Comparison of ENCODE assay signal across 34 cellular contexts in genomic region chr18:61108706-61109105, GRCh38.
"Had no signal": no experiment of that assay in that cellular context is flagged by ENCODE, and none has a peak within 500 bp of the region (broad histone marks: within the 10 kb centered on the region; RNA-seq: fewer than 3 reads in every experiment).

No MANE protein-coding gene starts in this region.

- ATAC-seq: activated CD8-positive, alpha-beta T cell treated with anti-CD3 and anti-CD28 coated beads for 36 hours; activated naive CD4-positive, alpha-beta T cell treated with anti-CD3 and anti-CD28 coated beads, Interleukin-2, amount 50 U/mL, for 72 hours; activated T-cell treated with anti-CD3 and anti-CD28 coated beads, Interleukin-2, amount 50 U/mL, for 4 hours; activated T-cell treated with anti-CD3 and anti-CD28 coated beads, Interleukin-2, amount 50 U/mL, for 72 hours; activated T-helper 17 cell treated with anti-CD3 and anti-CD28 coated beads, Interleukin-2, amount 50 U/mL, for 72 hours; body of pancreas had no signal

- H3K27me3 ChIP-seq: adrenal gland, body of pancreas, brain microvascular endothelial cell, breast epithelium had no signal

- H3K4me1 ChIP-seq: adrenal gland, body of pancreas, breast epithelium had no signal

- H3K36me3 ChIP-seq: adrenal gland, brain microvascular endothelial cell, breast epithelium had no signal

- H3K4me3 ChIP-seq: adrenal gland, body of pancreas, breast epithelium had no signal

- H3K9me3 ChIP-seq: body of pancreas, breast epithelium had no signal

- FAIRE-seq: astrocyte, TTC549 had no signal

- H3K27ac ChIP-seq: adrenal gland, body of pancreas, brain microvascular endothelial cell, breast epithelium, VCaP had no signal

- DNase-seq: activated B cell treated with CpG ODN at 0.5 μM for 24 hours; activated CD4-positive, alpha-beta memory T cell treated with anti-CD3 and anti-CD28 coated beads for 36 hours; activated CD4-positive, alpha-beta T cell treated with anti-CD3 and anti-CD28 coated beads for 4 hours; activated CD4-positive, alpha-beta T cell treated with anti-CD3 and anti-CD28 coated beads, Interleukin-2, amount 10 ng/mL, durations not matched to agents 24 days and 14 days; activated CD4-positive, alpha-beta T cell treated with anti-CD3 and anti-CD28 coated beads, Interleukin-2, amount 50 U/mL, for 1 hour; activated CD4-positive, alpha-beta T cell treated with anti-CD3 and anti-CD28 coated beads, Interleukin-2, amount 50 U/mL, for 4 hours; activated CD4-positive, CD25-positive, alpha-beta regulatory T cell treated with anti-CD3 and anti-CD28 coated beads, Interleukin-2, amount 50 U/mL, for 72 hours; activated CD8-positive, alpha-beta memory T cell treated with anti-CD3 and anti-CD28 coated beads, Interleukin-2, amount 50 U/mL, for 4 hours; activated CD8-positive, alpha-beta T cell treated with anti-CD3 and anti-CD28 coated beads for 36 hours; activated effector memory CD4-positive, alpha-beta T cell treated with anti-CD3 and anti-CD28 coated beads, Interleukin-2, amount 50 U/mL, for 16 hours; activated gamma-delta T cell treated with Interleukin-2 at 50 U/mL for 16 hours; activated naive CD4-positive, alpha-beta T cell; activated naive CD4-positive, alpha-beta T cell treated with anti-CD3 and anti-CD28 coated beads for 36 hours; activated naive CD4-positive, alpha-beta T cell treated with anti-CD3 and anti-CD28 coated beads, Interleukin-2, amount 50 U/mL, for 16 hours; activated naive CD8-positive, alpha-beta T cell treated with anti-CD3 and anti-CD28 coated beads for 36 hours; activated T-cell treated with anti-CD3 and anti-CD28 coated beads for 4 hours; activated T-cell treated with anti-CD3 and anti-CD28 coated beads, Interleukin-2, amount 50 U/mL, for 1 hour; activated T-cell treated with anti-CD3 and anti-CD28 coated beads, Interleukin-2, amount 50 U/mL, for 4 hours; activated T-cell treated with anti-CD3 and anti-CD28 coated beads, Interleukin-2, amount 50 U/mL, for 72 hours; adrenal gland; amniotic stem cell; aorta; body of pancreas; brain microvascular endothelial cell; central memory CD4-positive, alpha-beta T cell; T-helper 1 cell; T-helper 2 cell; T-helper 9 cell had no signal
